Comparison of ENCODE assay signal across 14 cellular contexts in genomic region chr19:29928831-29929230, GRCh38. TPM values are rescaled to one million over a fixed set of nuclear protein-coding genes. Genes with fewer than 3 reads are reported as not detected.
DNase-seq lines count a peak whose midpoint lies in the region; ATAC-seq, FAIRE-seq and TF ChIP-seq lines count a peak whose summit lies in the region.
"Had no signal": no experiment of that assay in that cellular context is flagged by ENCODE, and none has a peak within 500 bp of the region (broad histone marks: within the 10 kb centered on the region; RNA-seq: fewer than 3 reads in every experiment).

No MANE protein-coding gene starts in this region.

- FAIRE-seq in GM12891 (lab: Jason Lieb, UNC) = peak; percentile 78

- no peak overlapping the region for H3K4me3 ChIP-seq in mucosa of descending colon
- H3K4me3 ChIP-seq: testis had no signal

- H3K27me3 Mint-ChIP-seq in activated T-cell treated with anti-CD3 and anti-CD28 coated beads, Interleukin-2, amount 50 U/mL, for 4 hours (ENCODE audit: low read depth) = peaks cover 6% of the 10 kb centered on the region
- H3K27me3 Mint-ChIP-seq: central memory CD8-positive, alpha-beta T cell had no signal

- H3K4me1 ChIP-seq in mucosa of descending colon (ENCODE audit: low read depth) = no peaks in the 10 kb centered on the region
- H3K4me1 ChIP-seq: testis had no signal

- DNase-seq in GM12891 (ENCODE audit: insufficient read length, low spot score) = no peak
- no peak for DNase-seq in mucosa of descending colon
- DNase-seq in activated T-cell treated with anti-CD3 and anti-CD28 coated beads, Interleukin-2, amount 50 U/mL, for 4 hours = no peak
- DNase-seq in stimulated activated naive CD8-positive, alpha-beta T cell treated with anti-CD3 and anti-CD28 coated beads, Interleukin-15, Interleukin-2, amounts not matched to agents 100 U/mL and 50 U/mL, for 24 hours = no peak
- DNase-seq in pons (ENCODE audit: low spot score) = no peak
- DNase-seq: activated CD4-positive, alpha-beta T cell treated with anti-CD3 and anti-CD28 coated beads for 4 hours; activated gamma-delta T cell; NCI-H1417 treated with DMSO at 0.1 percent for 48 hours; NK-92 treated with Interleukin-12 subunit alpha and Interleukin-12 subunit beta, amount 100 ng/mL, for 24 hours; testis had no signal

- H3K36me3 Mint-ChIP-seq in activated T-cell treated with anti-CD3 and anti-CD28 coated beads, Interleukin-2, amount 50 U/mL, for 4 hours (ENCODE audit: insufficient read depth) = no peaks in the 10 kb centered on the region

- TF ChIP-seq CTCF in mucosa of descending colon (IDR thresholded peaks at IDR 0.05) = no peak

- H3K36me3 ChIP-seq in mucosa of descending colon (ENCODE audit: low read depth) = no peaks in the 10 kb centered on the region

- no peak overlapping the region for H3K4me3 Mint-ChIP-seq in activated T-cell treated with anti-CD3 and anti-CD28 coated beads, Interleukin-2, amount 50 U/mL, for 4 hours
- H3K4me3 Mint-ChIP-seq: central memory CD8-positive, alpha-beta T cell had no signal

- peaks cover 2% of the 10 kb centered on the region for H3K4me1 Mint-ChIP-seq in activated T-cell treated with anti-CD3 and anti-CD28 coated beads, Interleukin-2, amount 50 U/mL, for 4 hours (ENCODE audit: low read depth)
- H3K4me1 Mint-ChIP-seq: central memory CD8-positive, alpha-beta T cell had no signal

- ATAC-seq in GM19351 (IDR thresholded peaks at IDR 0.05; ENCODE audit: unreplicated experiment) = peak; percentile 83
- ATAC-seq in HG02678 (IDR thresholded peaks at IDR 0.05; ENCODE audit: unreplicated experiment) = peak; percentile 85
- ATAC-seq in HG03442 (IDR thresholded peaks at IDR 0.05; ENCODE audit: unreplicated experiment) = peak; percentile 79
- ATAC-seq in mucosa of descending colon = no peak
- ATAC-seq in activated T-cell treated with anti-CD3 and anti-CD28 coated beads, Interleukin-2, amount 50 U/mL, for 4 hours = no peak
- no peak for ATAC-seq in stimulated activated naive CD8-positive, alpha-beta T cell treated with anti-CD3 and anti-CD28 coated beads, Interleukin-15, Interleukin-2, amounts not matched to agents 100 U/mL and 50 U/mL, for 24 hours

- no peaks in the 10 kb centered on the region for H3K9me3 Mint-ChIP-seq in activated T-cell treated with anti-CD3 and anti-CD28 coated beads, Interleukin-2, amount 50 U/mL, for 4 hours
- H3K9me3 Mint-ChIP-seq: central memory CD8-positive, alpha-beta T cell had no signal

- TF ChIP-seq POLR2A in GM12891 (IDR thresholded peaks at IDR 0.05; ENCODE audit: low read depth, low read length) = no peak

- H3K9me3 ChIP-seq in mucosa of descending colon = no peaks in the 10 kb centered on the region
- H3K9me3 ChIP-seq: testis had no signal

- intact Hi-C loops in mucosa of descending colon (cut with DNase I, micrococcal nuclease) = no loop called here

TF ChIP-seq in GM12891, 5 proteins besides CTCF, POLR2A, EP300 and RAD21:
- TF ChIP-seq POU2F2 (IDR thresholded peaks at IDR 0.05; ENCODE audit: low read depth, low read length) (0 out of 2 replicates have a peak, but pooled peaks have one; percentile 52), TAF1 (IDR thresholded peaks at IDR 0.05; ENCODE audit: low read depth, low read length) (no peak), SPI1 (IDR thresholded peaks at IDR 0.05; ENCODE audit: low read depth, low read length) (peak; percentile 87)

RNA-seq across cellular contexts. Expression of gene URI1, which starts 13.2 kb away (rescaled TPM):
- polyA plus RNA-seq in GM12891 (2012; ENCODE audit: low read depth, missing spikeins) = 45.5 TPM
- 10 to 100 TPM; 40.0 to 65.5 (median 43.4) TPM for total RNA-seq in mucosa of descending colon
- 10 to 100 TPM; 69.5 to 80.5 (median 77.8) TPM for total RNA-seq in activated T-cell treated with anti-CD3 and anti-CD28 coated beads, Interleukin-2, amount 50 U/mL, for 4 hours

Comparison
In these comparisons a context has a peak if more than half of its experiments do, and no peak if none do; other contexts are left out.
1. ATAC-seq: peak in GM19351 (single experiment), HG02678 (single experiment) and HG03442 (single experiment); none in mucosa of descending colon (single experiment), activated T-cell treated with anti-CD3 and anti-CD28 coated beads, Interleukin-2, amount 50 U/mL, for 4 hours (0 of 2) and stimulated activated naive CD8-positive, alpha-beta T cell treated with anti-CD3 and anti-CD28 coated beads, Interleukin-15, Interleukin-2, amounts not matched to agents 100 U/mL and 50 U/mL, for 24 hours (single experiment).